ENCODE assay signal across 9 cellular contexts in genomic region chr11:103733889-103734288, GRCh38.
"Had no signal": no experiment of that assay in that cellular context is flagged by ENCODE, and none has a peak within 500 bp of the region (broad histone marks: within the 10 kb centered on the region; RNA-seq: fewer than 3 reads in every experiment).

No MANE protein-coding gene starts in this region.

- H3K9me3 Mint-ChIP-seq: GM23338, H9, HFFc6 had no signal

- H3K36me3 ChIP-seq: HAP-1 had no signal

- DNase-seq: GM23248, GOT3, H7, H9, HCEC 1CT, HFFc6 had no signal

- H3K4me3 Mint-ChIP-seq: GM23338, H9, HFFc6 had no signal

- H3K4me3 ChIP-seq: GM23248, GM23338, HAP-1 had no signal

- H3K4me1 ChIP-seq: HAP-1 had no signal

- ATAC-seq: GM23338, HCT116 had no signal

- H3K27ac ChIP-seq: GM23248 had no signal

- H3K9me3 ChIP-seq: HAP-1 had no signal

- H3K27ac Mint-ChIP-seq: GM23338, H9, HFFc6 had no signal
